8 cellular contexts compared by ENCODE assay signal in genomic region chr10:25017661-25018060, GRCh38. TPM values are rescaled to one million over a fixed set of nuclear protein-coding genes. Genes with fewer than 3 reads are reported as not detected.
DNase-seq lines count a peak whose midpoint lies in the region; ATAC-seq lines count a peak whose summit lies in the region.

No MANE protein-coding gene starts in this region.

- H3K27me3 Mint-ChIP-seq in activated CD4-positive, alpha-beta T cell treated with anti-CD3 and anti-CD28 coated beads for 36 hours: no peaks in the 10 kb centered on the region
- H3K27me3 Mint-ChIP-seq in activated CD4-positive, alpha-beta memory T cell treated with anti-CD3 and anti-CD28 coated beads, Interleukin-2, amount 10 ng/mL, durations not matched to agents 7 days and 5 days: no peaks in the 10 kb centered on the region

- CTCF ChIA-PET in activated CD4-positive, alpha-beta T cell treated with anti-CD3 and anti-CD28 coated beads for 36 hours (lab: Charles Lee): interaction anchor here (1.1 kb wide), 1 partner anchor 400 kb away, joined by 3 read pairs; no protein-coding TSS in a partner anchor
- CTCF ChIA-PET in activated CD4-positive, alpha-beta memory T cell treated with anti-CD3 and anti-CD28 coated beads, Interleukin-2, amount 10 ng/mL, durations not matched to agents 7 days and 5 days (lab: Charles Lee): no interaction called here

- no peak for DNase-seq in activated CD4-positive, alpha-beta T cell treated with anti-CD3 and anti-CD28 coated beads for 36 hours
- no peak for DNase-seq in activated CD4-positive, alpha-beta T cell treated with anti-CD3 and anti-CD28 coated beads for 4 hours
- no peak for DNase-seq in activated CD4-positive, alpha-beta memory T cell treated with anti-CD3 and anti-CD28 coated beads, Interleukin-2, amount 10 ng/mL, durations not matched to agents 7 days and 5 days

- peak overlapping the region; percentile 64 for H3K4me3 ChIP-seq in iPS-18a (ENCODE audit: low read length)
- H3K4me3 ChIP-seq in stomach smooth muscle (ENCODE audit: low read length in 2 of 2): peak overlapping the region; percentile 83 to 90

- H3K27ac Mint-ChIP-seq in activated CD4-positive, alpha-beta T cell treated with anti-CD3 and anti-CD28 coated beads for 36 hours: peak overlapping the region; percentile 98
- H3K27ac Mint-ChIP-seq in activated CD4-positive, alpha-beta memory T cell treated with anti-CD3 and anti-CD28 coated beads, Interleukin-2, amount 10 ng/mL, durations not matched to agents 7 days and 5 days: no peak overlapping the region

- POLR2A ChIA-PET in activated CD4-positive, alpha-beta T cell treated with anti-CD3 and anti-CD28 coated beads for 36 hours (lab: Charles Lee): no interaction called here
- POLR2A ChIA-PET in activated CD4-positive, alpha-beta memory T cell treated with anti-CD3 and anti-CD28 coated beads, Interleukin-2, amount 10 ng/mL, durations not matched to agents 7 days and 5 days (lab: Charles Lee): no interaction called here

- no peaks in the 10 kb centered on the region for H3K36me3 ChIP-seq in iPS-18a (ENCODE audit: control insufficient read depth, low read depth, low read length)
- no peaks in the 10 kb centered on the region for H3K36me3 ChIP-seq in stomach smooth muscle (ENCODE audit: control insufficient read depth in 2 of 2, insufficient read depth in 2 of 2, low read length in 2 of 2)

- intact Hi-C loops in activated CD4-positive, alpha-beta T cell treated with anti-CD3 and anti-CD28 coated beads for 36 hours (cut with DNase I, micrococcal nuclease): loop anchor here (1.0 to 10.0 kb wide), 8 partner anchors 65 to 1579 kb away; partner anchors contain the start of genes KIAA1217 (in 1 of the 2), OTUD1 (in 1 of the 2) and PRTFDC1 (in 1 of the 2)

- H3K9me3 ChIP-seq in iPS-18a (ENCODE audit: control insufficient read depth, low read depth, low read length) (no peaks in the 10 kb centered on the region), stomach smooth muscle (ENCODE audit: control insufficient read depth in 2 of 2, low read length in 2 of 2) (no peaks in the 10 kb centered on the region)

- peaks cover 21% of the 10 kb centered on the region for H3K4me1 Mint-ChIP-seq in activated CD4-positive, alpha-beta T cell treated with anti-CD3 and anti-CD28 coated beads for 36 hours
- peaks cover 24% of the 10 kb centered on the region for H3K4me1 Mint-ChIP-seq in activated CD4-positive, alpha-beta memory T cell treated with anti-CD3 and anti-CD28 coated beads, Interleukin-2, amount 10 ng/mL, durations not matched to agents 7 days and 5 days

- ATAC-seq in activated CD4-positive, alpha-beta T cell treated with anti-CD3 and anti-CD28 coated beads for 36 hours: no peak
- ATAC-seq in HG03354 (IDR thresholded peaks at IDR 0.05; ENCODE audit: poor library complexity, severe bottlenecking, unreplicated experiment) (no peak), GM21529 (IDR thresholded peaks at IDR 0.05; ENCODE audit: unreplicated experiment) (no peak), HG02870 (IDR thresholded peaks at IDR 0.05; ENCODE audit: unreplicated experiment) (no peak)

- peaks cover 4% of the 10 kb centered on the region for H3K9me3 Mint-ChIP-seq in activated CD4-positive, alpha-beta T cell treated with anti-CD3 and anti-CD28 coated beads for 36 hours (ENCODE audit: low read depth)
- H3K9me3 Mint-ChIP-seq in activated CD4-positive, alpha-beta memory T cell treated with anti-CD3 and anti-CD28 coated beads, Interleukin-2, amount 10 ng/mL, durations not matched to agents 7 days and 5 days: no peaks in the 10 kb centered on the region

- peak overlapping the region; percentile 75 for H3K9ac ChIP-seq in iPS-18a (ENCODE audit: low read length)
- peak overlapping the region in 1 of 2 donors; percentile 86 for H3K9ac ChIP-seq in stomach smooth muscle (ENCODE audit: low read length in 2 of 2)

- peak overlapping the region; percentile 85 for H3K4me3 Mint-ChIP-seq in activated CD4-positive, alpha-beta T cell treated with anti-CD3 and anti-CD28 coated beads for 36 hours
- peak overlapping the region; percentile 78 for H3K4me3 Mint-ChIP-seq in activated CD4-positive, alpha-beta memory T cell treated with anti-CD3 and anti-CD28 coated beads, Interleukin-2, amount 10 ng/mL, durations not matched to agents 7 days and 5 days

- H3K27ac ChIP-seq in iPS-18a (ENCODE audit: low read length) (no peak overlapping the region), stomach smooth muscle (ENCODE audit: low read length) (peak overlapping the region; percentile 82)

- H3K36me3 Mint-ChIP-seq in activated CD4-positive, alpha-beta T cell treated with anti-CD3 and anti-CD28 coated beads for 36 hours (ENCODE audit: low read depth): peaks cover 8% of the 10 kb centered on the region
- no peaks in the 10 kb centered on the region for H3K36me3 Mint-ChIP-seq in activated CD4-positive, alpha-beta memory T cell treated with anti-CD3 and anti-CD28 coated beads, Interleukin-2, amount 10 ng/mL, durations not matched to agents 7 days and 5 days (ENCODE audit: low read depth)

- H3K27me3 ChIP-seq in iPS-18a (ENCODE audit: control insufficient read depth, insufficient read depth, low read length) (no peaks in the 10 kb centered on the region), stomach smooth muscle (ENCODE audit: control insufficient read depth in 1 of 2, insufficient read depth in 2 of 2, low read length in 2 of 2) (no peaks in the 10 kb centered on the region)

- H3K4me1 ChIP-seq in iPS-18a (ENCODE audit: control insufficient read depth, low read depth, low read length) (peaks cover 4% of the 10 kb centered on the region), stomach smooth muscle (ENCODE audit: control insufficient read depth, insufficient read depth, low read length) (no peaks in the 10 kb centered on the region)

RNA-seq across cellular contexts. Expression of gene THNSL1, which starts 1.2 kb away (rescaled TPM):
- total RNA-seq in activated CD4-positive, alpha-beta T cell treated with anti-CD3 and anti-CD28 coated beads for 36 hours: 1 to 10 TPM; 8.0 to 9.5 TPM
- total RNA-seq in activated CD4-positive, alpha-beta memory T cell treated with anti-CD3 and anti-CD28 coated beads, Interleukin-2, amount 10 ng/mL, durations not matched to agents 7 days and 5 days: 1 to 10 TPM; 2.2 to 2.4 TPM

RNA-seq across cellular contexts. Expression of gene ENKUR, which starts 1.7 kb away (rescaled TPM):
- total RNA-seq in activated CD4-positive, alpha-beta T cell treated with anti-CD3 and anti-CD28 coated beads for 36 hours: under 1 TPM in 1 of 2 experiments, not detected in 1; 0.11 TPM
- total RNA-seq in activated CD4-positive, alpha-beta memory T cell treated with anti-CD3 and anti-CD28 coated beads, Interleukin-2, amount 10 ng/mL, durations not matched to agents 7 days and 5 days: not detected
